ENCODE assay signal across 27 cellular contexts in genomic region chr4:114479595-114479994, GRCh38.
A peak's percentile ranks its signal among the peaks of the same experiment; 100 is the strongest.
DNase-seq lines count a peak whose midpoint lies in the region; ATAC-seq and TF ChIP-seq lines count a peak whose summit lies in the region.
"Had no signal": no experiment of that assay in that cellular context is flagged by ENCODE, and none has a peak within 500 bp of the region (broad histone marks: within the 10 kb centered on the region; RNA-seq: fewer than 3 reads in every experiment).

No MANE protein-coding gene starts in this region.

- ATAC-seq in activated CD8-positive, alpha-beta T cell treated with anti-CD3 and anti-CD28 coated beads for 36 hours = no peak
- ATAC-seq: esophagus mucosa, Panc1, right cardiac atrium, SK-N-SH treated with all-trans-retinoic acid at 6 μM for 48 hours, T-helper 17 cell had no signal

- no peak overlapping the region for H3K4me3 Mint-ChIP-seq in activated CD8-positive, alpha-beta T cell treated with anti-CD3 and anti-CD28 coated beads for 36 hours
- H3K4me3 Mint-ChIP-seq: activated naive CD4-positive, alpha-beta T cell treated with anti-CD3 and anti-CD28 coated beads, Interleukin-2, amount 50 U/mL, for 24 hours; brain; dendritic cell treated with granulocyte-macrophage colony-stimulating factor and Interleukin-4, amounts not matched to agents 40 ng/mL and 50 ng/mL, for 4 days; mesothelial cell of epicardium; stimulated activated naive CD8-positive, alpha-beta T cell treated with anti-CD3 and anti-CD28 coated beads, Interleukin-15, Interleukin-2, amounts not matched to agents 100 ng/mL and 50 ng/mL, for 24 hours; T-helper 17 cell had no signal

- no peaks in the 10 kb centered on the region for H3K9me3 Mint-ChIP-seq in activated CD8-positive, alpha-beta T cell treated with anti-CD3 and anti-CD28 coated beads for 36 hours
- H3K9me3 Mint-ChIP-seq: activated naive CD4-positive, alpha-beta T cell treated with anti-CD3 and anti-CD28 coated beads, Interleukin-2, amount 50 U/mL, for 24 hours; stimulated activated naive CD8-positive, alpha-beta T cell treated with anti-CD3 and anti-CD28 coated beads, Interleukin-15, Interleukin-2, amounts not matched to agents 100 ng/mL and 50 ng/mL, for 24 hours had no signal

- DNase-seq in DMS53 treated with DMSO at 0.1 percent for 48 hours (lab: John Stamatoyannopoulos, UW; ENCODE audit: unreplicated experiment) (peak; percentile 29), NCI-H146 (lab: John Stamatoyannopoulos, UW) (peak; percentile 86), NCI-H774 (lab: John Stamatoyannopoulos, UW) (peak; percentile 40), left kidney (ENCODE audit: low read depth, low spot score) (peak; percentile 14), NCI-H128 (lab: John Stamatoyannopoulos, UW; ENCODE audit: unreplicated experiment) (no peak), D341Med (ENCODE audit: low spot score) (no peak)
- no peak for DNase-seq in activated CD4-positive, alpha-beta T cell treated with anti-CD3 and anti-CD28 coated beads for 1 hour
- no peak for DNase-seq in activated CD8-positive, alpha-beta T cell treated with anti-CD3 and anti-CD28 coated beads for 36 hours
- DNase-seq: activated CD4-positive, alpha-beta T cell treated with anti-CD3 and anti-CD28 coated beads for 4 hours; activated CD8-positive, alpha-beta memory T cell treated with anti-CD3 and anti-CD28 coated beads for 24 hours; activated T-cell treated with anti-CD3 and anti-CD28 coated beads for 4 hours; amniotic stem cell; H7; right cardiac atrium; Right ventricle myocardium superior; spleen; stimulated activated CD4-positive, alpha-beta T cell treated with anti-CD3 and anti-CD28 coated beads, Interleukin-2, amount 100 ng/mL, for 24 hours; T-helper 17 cell; testis had no signal

- H3K4me1 Mint-ChIP-seq in activated CD8-positive, alpha-beta T cell treated with anti-CD3 and anti-CD28 coated beads for 36 hours (ENCODE audit: low read depth) = no peaks in the 10 kb centered on the region
- H3K4me1 Mint-ChIP-seq: activated naive CD4-positive, alpha-beta T cell treated with anti-CD3 and anti-CD28 coated beads, Interleukin-2, amount 50 U/mL, for 24 hours; brain; mesothelial cell of epicardium; T-helper 17 cell had no signal

- peaks cover 3% of the 10 kb centered on the region for H3K27me3 Mint-ChIP-seq in activated CD8-positive, alpha-beta T cell treated with anti-CD3 and anti-CD28 coated beads for 36 hours
- H3K27me3 Mint-ChIP-seq: activated naive CD4-positive, alpha-beta T cell treated with anti-CD3 and anti-CD28 coated beads, Interleukin-2, amount 50 U/mL, for 24 hours; brain; dendritic cell treated with granulocyte-macrophage colony-stimulating factor and Interleukin-4, amounts not matched to agents 40 ng/mL and 50 ng/mL, for 4 days had no signal

- POLR2A ChIA-PET in activated CD8-positive, alpha-beta T cell treated with anti-CD3 and anti-CD28 coated beads for 36 hours (lab: Charles Lee) = no interaction called here

- H3K36me3 Mint-ChIP-seq in activated CD8-positive, alpha-beta T cell treated with anti-CD3 and anti-CD28 coated beads for 36 hours (ENCODE audit: low read depth) = no peaks in the 10 kb centered on the region
- H3K36me3 Mint-ChIP-seq: activated naive CD4-positive, alpha-beta T cell treated with anti-CD3 and anti-CD28 coated beads, Interleukin-2, amount 50 U/mL, for 24 hours; brain; mesothelial cell of epicardium had no signal

- intact Hi-C loops in activated CD8-positive, alpha-beta T cell treated with anti-CD3 and anti-CD28 coated beads for 36 hours (cut with micrococcal nuclease) = no loop called here

- no peak for TF ChIP-seq CTCF in activated CD8-positive, alpha-beta T cell treated with anti-CD3 and anti-CD28 coated beads for 36 hours (IDR thresholded peaks at IDR 0.05)

- H3K27ac Mint-ChIP-seq in activated CD8-positive, alpha-beta T cell treated with anti-CD3 and anti-CD28 coated beads for 36 hours = no peak overlapping the region
- H3K27ac Mint-ChIP-seq: activated naive CD4-positive, alpha-beta T cell treated with anti-CD3 and anti-CD28 coated beads, Interleukin-2, amount 50 U/mL, for 24 hours; brain; dendritic cell treated with granulocyte-macrophage colony-stimulating factor and Interleukin-4, amounts not matched to agents 40 ng/mL and 50 ng/mL, for 4 days; mesothelial cell of epicardium; stimulated activated naive CD8-positive, alpha-beta T cell treated with anti-CD3 and anti-CD28 coated beads, Interleukin-15, Interleukin-2, amounts not matched to agents 100 ng/mL and 50 ng/mL, for 24 hours; T-helper 17 cell had no signal

- CTCF ChIA-PET in activated CD8-positive, alpha-beta T cell treated with anti-CD3 and anti-CD28 coated beads for 36 hours (lab: Charles Lee) = no interaction called here

Comparison
In these comparisons a context has a peak if more than half of its experiments do, and no peak if none do; other contexts are left out.
1. DNase-seq: peak in DMS53 treated with DMSO at 0.1 percent for 48 hours (single experiment), NCI-H146 (single experiment), NCI-H774 (single experiment) and left kidney (single experiment); none in activated CD4-positive, alpha-beta T cell treated with anti-CD3 and anti-CD28 coated beads for 1 hour (single experiment), NCI-H128 (single experiment), D341Med (single experiment) and activated CD8-positive, alpha-beta T cell treated with anti-CD3 and anti-CD28 coated beads for 36 hours (single experiment).